In the genomic region with DNA sequence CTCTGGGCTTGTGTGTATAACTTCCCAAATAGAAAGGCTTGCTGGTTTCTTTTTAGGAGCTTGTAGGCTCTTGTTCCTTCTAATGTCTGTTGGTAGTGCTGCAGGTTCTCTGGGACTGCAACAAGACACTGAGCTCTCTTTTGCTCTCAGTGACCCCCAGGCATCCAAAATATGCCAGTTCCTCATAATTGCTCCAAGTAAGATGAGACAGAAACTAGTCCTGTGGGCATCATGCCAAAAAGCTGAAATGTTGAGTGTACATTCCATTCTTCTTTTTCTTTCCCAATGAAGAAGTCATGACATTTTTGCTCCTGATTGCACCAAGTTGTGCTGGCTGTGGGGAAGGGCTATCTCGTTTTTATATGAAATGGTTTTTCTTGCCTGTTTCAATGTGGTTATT, we compare ENCODE assay signal across 1 cellular context.
TF ChIP-seq lines count a peak whose summit lies in the region.

No MANE protein-coding gene starts in this region.

TF ChIP-seq in WTC11, 78 proteins besides CTCF, POLR2A, EP300 and RAD21 (continued from another document):
- TF ChIP-seq, protein P1, sequence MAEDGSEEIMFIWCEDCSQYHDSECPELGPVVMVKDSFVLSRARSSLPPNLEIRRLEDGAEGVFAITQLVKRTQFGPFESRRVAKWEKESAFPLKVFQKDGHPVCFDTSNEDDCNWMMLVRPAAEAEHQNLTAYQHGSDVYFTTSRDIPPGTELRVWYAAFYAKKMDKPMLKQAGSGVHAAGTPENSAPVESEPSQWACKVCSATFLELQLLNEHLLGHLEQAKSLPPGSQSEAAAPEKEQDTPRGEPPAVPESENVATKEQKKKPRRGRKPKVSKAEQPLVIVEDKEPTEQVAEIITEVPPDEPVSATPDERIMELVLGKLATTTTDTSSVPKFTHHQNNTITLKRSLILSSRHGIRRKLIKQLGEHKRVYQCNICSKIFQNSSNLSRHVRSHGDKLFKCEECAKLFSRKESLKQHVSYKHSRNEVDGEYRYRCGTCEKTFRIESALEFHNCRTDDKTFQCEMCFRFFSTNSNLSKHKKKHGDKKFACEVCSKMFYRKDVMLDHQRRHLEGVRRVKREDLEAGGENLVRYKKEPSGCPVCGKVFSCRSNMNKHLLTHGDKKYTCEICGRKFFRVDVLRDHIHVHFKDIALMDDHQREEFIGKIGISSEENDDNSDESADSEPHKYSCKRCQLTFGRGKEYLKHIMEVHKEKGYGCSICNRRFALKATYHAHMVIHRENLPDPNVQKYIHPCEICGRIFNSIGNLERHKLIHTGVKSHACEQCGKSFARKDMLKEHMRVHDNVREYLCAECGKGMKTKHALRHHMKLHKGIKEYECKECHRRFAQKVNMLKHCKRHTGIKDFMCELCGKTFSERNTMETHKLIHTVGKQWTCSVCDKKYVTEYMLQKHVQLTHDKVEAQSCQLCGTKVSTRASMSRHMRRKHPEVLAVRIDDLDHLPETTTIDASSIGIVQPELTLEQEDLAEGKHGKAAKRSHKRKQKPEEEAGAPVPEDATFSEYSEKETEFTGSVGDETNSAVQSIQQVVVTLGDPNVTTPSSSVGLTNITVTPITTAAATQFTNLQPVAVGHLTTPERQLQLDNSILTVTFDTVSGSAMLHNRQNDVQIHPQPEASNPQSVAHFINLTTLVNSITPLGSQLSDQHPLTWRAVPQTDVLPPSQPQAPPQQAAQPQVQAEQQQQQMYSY (CRISPR knock-in tag; IDR thresholded peaks at IDR 0.05): no peak
- TF ChIP-seq, protein P2, sequence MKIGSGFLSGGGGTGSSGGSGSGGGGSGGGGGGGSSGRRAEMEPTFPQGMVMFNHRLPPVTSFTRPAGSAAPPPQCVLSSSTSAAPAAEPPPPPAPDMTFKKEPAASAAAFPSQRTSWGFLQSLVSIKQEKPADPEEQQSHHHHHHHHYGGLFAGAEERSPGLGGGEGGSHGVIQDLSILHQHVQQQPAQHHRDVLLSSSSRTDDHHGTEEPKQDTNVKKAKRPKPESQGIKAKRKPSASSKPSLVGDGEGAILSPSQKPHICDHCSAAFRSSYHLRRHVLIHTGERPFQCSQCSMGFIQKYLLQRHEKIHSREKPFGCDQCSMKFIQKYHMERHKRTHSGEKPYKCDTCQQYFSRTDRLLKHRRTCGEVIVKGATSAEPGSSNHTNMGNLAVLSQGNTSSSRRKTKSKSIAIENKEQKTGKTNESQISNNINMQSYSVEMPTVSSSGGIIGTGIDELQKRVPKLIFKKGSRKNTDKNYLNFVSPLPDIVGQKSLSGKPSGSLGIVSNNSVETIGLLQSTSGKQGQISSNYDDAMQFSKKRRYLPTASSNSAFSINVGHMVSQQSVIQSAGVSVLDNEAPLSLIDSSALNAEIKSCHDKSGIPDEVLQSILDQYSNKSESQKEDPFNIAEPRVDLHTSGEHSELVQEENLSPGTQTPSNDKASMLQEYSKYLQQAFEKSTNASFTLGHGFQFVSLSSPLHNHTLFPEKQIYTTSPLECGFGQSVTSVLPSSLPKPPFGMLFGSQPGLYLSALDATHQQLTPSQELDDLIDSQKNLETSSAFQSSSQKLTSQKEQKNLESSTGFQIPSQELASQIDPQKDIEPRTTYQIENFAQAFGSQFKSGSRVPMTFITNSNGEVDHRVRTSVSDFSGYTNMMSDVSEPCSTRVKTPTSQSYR (CRISPR knock-in tag; IDR thresholded peaks at IDR 0.05): no peak
- no peak for TF ChIP-seq ELF4 (CRISPR knock-in tag; IDR thresholded peaks at IDR 0.05; ENCODE audit: low read depth)
